11 cellular contexts compared by ENCODE assay signal in genomic region chr9:22208846-22209585, GRCh38.
A peak's percentile ranks its signal among the peaks of the same experiment; 100 is the strongest.
DNase-seq lines count a peak whose midpoint lies in the region; ATAC-seq lines count a peak whose summit lies in the region.
"Had no signal": no experiment of that assay in that cellular context is flagged by ENCODE, and none has a peak within 500 bp of the region (broad histone marks: within the 10 kb centered on the region; RNA-seq: fewer than 3 reads in every experiment).

No MANE protein-coding gene starts in this region.

- no peaks in the 10 kb centered on the region for H3K27me3 ChIP-seq in mesenchymal stem cell (ENCODE audit: control insufficient read depth in 1 of 2, insufficient read depth in 1 of 2, low read length in 2 of 2)
- H3K27me3 ChIP-seq: right lobe of liver had no signal

- H2BK12ac ChIP-seq in mesenchymal stem cell (ENCODE audit: low read length in 2 of 2): peak overlapping the region in 1 of 2 experiments; percentile 51

- WGBS in mesenchymal stem cell: no CpG with 5 or more reads among the region's 1 CpG

- peak overlapping the region; percentile 62 for H3K27ac ChIP-seq in mesenchymal stem cell (ENCODE audit: low read length, poor library complexity, severe bottlenecking)
- H3K27ac ChIP-seq: right lobe of liver had no signal

- peak overlapping the region; percentile 77 for H2BK15ac ChIP-seq in mesenchymal stem cell (ENCODE audit: low read depth, poor library complexity, severe bottlenecking)

- H3K4me1 ChIP-seq in mesenchymal stem cell (ENCODE audit: control insufficient read depth, insufficient read depth, low read depth, low read length): peaks cover 2% of the 10 kb centered on the region
- H3K4me1 ChIP-seq: right lobe of liver had no signal

- no peaks in the 10 kb centered on the region for H3K36me3 ChIP-seq in mesenchymal stem cell (ENCODE audit: control insufficient read depth in 1 of 2, insufficient read depth in 2 of 2, low read depth in 1 of 2, low read length in 2 of 2)
- H3K36me3 ChIP-seq: right lobe of liver had no signal

- H3K9me3 Mint-ChIP-seq in activated naive CD4-positive, alpha-beta T cell treated with anti-CD3 and anti-CD28 coated beads, Interleukin-2, amount 50 U/mL, for 72 hours: no peaks in the 10 kb centered on the region
- H3K9me3 Mint-ChIP-seq: WTC11 had no signal

- H3K36me3 Mint-ChIP-seq in activated naive CD4-positive, alpha-beta T cell treated with anti-CD3 and anti-CD28 coated beads, Interleukin-2, amount 50 U/mL, for 72 hours: no peaks in the 10 kb centered on the region
- H3K36me3 Mint-ChIP-seq: WTC11 had no signal

- no peaks in the 10 kb centered on the region for H3K79me1 ChIP-seq in mesenchymal stem cell (replicated peaks; ENCODE audit: low read length, poor library complexity, severe bottlenecking)

- peak overlapping the region; percentile 59 for H2AK5ac ChIP-seq in mesenchymal stem cell (ENCODE audit: low read length, severe bottlenecking)

- intact Hi-C loops in posterior cingulate gyrus (cut with DNase I): no loop called here

- H2BK120ac ChIP-seq in mesenchymal stem cell (ENCODE audit: low read depth, low read length): peak overlapping the region; percentile 52

- peak overlapping the region; percentile 67 to 81 for H3K27ac Mint-ChIP-seq in activated naive CD4-positive, alpha-beta T cell treated with anti-CD3 and anti-CD28 coated beads, Interleukin-2, amount 50 U/mL, for 72 hours
- H3K27ac Mint-ChIP-seq: WTC11 had no signal

- H2AFZ ChIP-seq in mesenchymal stem cell (ENCODE audit: low read depth, low read length): no peak overlapping the region

- no peak overlapping the region for H3K14ac ChIP-seq in mesenchymal stem cell (ENCODE audit: low read length in 2 of 2)

- H3K4ac ChIP-seq in mesenchymal stem cell (ENCODE audit: low read depth in 1 of 2, low read length in 2 of 2): peak overlapping the region in 1 of 2 experiments; percentile 73

- H3K18ac ChIP-seq in mesenchymal stem cell (ENCODE audit: low read depth in 1 of 2, low read length in 2 of 2): peak overlapping the region; percentile 40 to 72

- H2BK5ac ChIP-seq in mesenchymal stem cell (ENCODE audit: low read depth, low read length, poor library complexity, severe bottlenecking): peak overlapping the region; percentile 19

- no peak overlapping the region for H3K23ac ChIP-seq in mesenchymal stem cell (ENCODE audit: low read length in 2 of 2)

- peak overlapping the region; percentile 46 for H3K9ac ChIP-seq in mesenchymal stem cell (ENCODE audit: low read length)

- ATAC-seq in GM18508 (IDR thresholded peaks at IDR 0.05; ENCODE audit: insufficient read depth, unreplicated experiment): peak; percentile 60
- ATAC-seq in activated naive CD4-positive, alpha-beta T cell treated with anti-CD3 and anti-CD28 coated beads, Interleukin-2, amount 50 U/mL, for 72 hours: peak; percentile 83 to 96
- no peak for ATAC-seq in HG03097 (IDR thresholded peaks at IDR 0.05; ENCODE audit: low FRiP score, unreplicated experiment)
- no peak for ATAC-seq in HG03457 (IDR thresholded peaks at IDR 0.05; ENCODE audit: unreplicated experiment)
- ATAC-seq: WTC11 had no signal

- DNase-seq in HPDE6-E6E7 (ENCODE audit: extremely low spot score) (peak; percentile 23), mesenchymal stem cell (no peak), NCI-H774 (lab: John Stamatoyannopoulos, UW) (no peak), posterior cingulate gyrus (no peak)
- no peak for DNase-seq in activated naive CD4-positive, alpha-beta T cell treated with anti-CD3 and anti-CD28 coated beads, Interleukin-2, amount 50 U/mL, for 72 hours (ENCODE audit: low spot score in 2 of 2)
- DNase-seq: glutamatergic neuron, right lobe of liver had no signal

- no peak overlapping the region for H3K4me2 ChIP-seq in mesenchymal stem cell (ENCODE audit: low read length, poor library complexity, severe bottlenecking)

- H4K91ac ChIP-seq in mesenchymal stem cell (ENCODE audit: low read length): no peak overlapping the region

- H4K8ac ChIP-seq in mesenchymal stem cell (ENCODE audit: low read length): peak overlapping the region; percentile 49

- no peaks in the 10 kb centered on the region for H3K9me3 ChIP-seq in mesenchymal stem cell (ENCODE audit: control insufficient read depth, low read length)
- H3K9me3 ChIP-seq: right lobe of liver had no signal

- H3K4me3 ChIP-seq in mesenchymal stem cell (ENCODE audit: insufficient read depth in 1 of 2, low read depth in 1 of 2, low read length in 2 of 2): peak overlapping the region in 1 of 2 experiments; percentile 54
- H3K4me3 ChIP-seq: right lobe of liver had no signal

Comparison
In these comparisons a context has a peak if more than half of its experiments do, and no peak if none do; other contexts are left out.
1. ATAC-seq: peak in GM18508 (single experiment) and activated naive CD4-positive, alpha-beta T cell treated with anti-CD3 and anti-CD28 coated beads, Interleukin-2, amount 50 U/mL, for 72 hours (2 of 2); none in HG03097 (single experiment) and HG03457 (single experiment).